6 cellular contexts compared by ENCODE assay signal in the genomic region with DNA sequence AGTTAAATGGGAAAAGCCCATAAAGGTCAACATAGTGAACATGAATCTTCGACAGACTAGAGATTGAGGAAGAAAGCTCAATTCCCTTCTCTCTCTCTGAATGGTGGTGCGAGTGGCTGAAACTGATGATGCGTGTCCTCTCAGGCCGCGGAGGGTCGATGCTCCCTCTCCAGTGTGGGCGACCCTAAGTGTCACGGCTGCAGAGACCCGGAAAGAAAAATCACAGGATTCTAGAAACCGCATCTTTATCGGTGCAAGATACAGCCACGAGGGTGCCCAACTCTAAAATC. TPM values are rescaled to one million over a fixed set of nuclear protein-coding genes. Genes with fewer than 3 reads are reported as not detected.
DNase-seq lines count a peak whose midpoint lies in the region; ATAC-seq and TF ChIP-seq lines count a peak whose summit lies in the region.

No MANE protein-coding gene starts in this region.

- intact Hi-C loops in Calu3 (cut with micrococcal nuclease; ENCODE audit: unreplicated experiment) = no loop called here

- DNase-seq in Calu3 = peak; percentile 18
- peak in 1 of 2 donors; percentile 20 for DNase-seq in foreskin keratinocyte
- DNase-seq in activated CD8-positive, alpha-beta memory T cell treated with anti-CD3 and anti-CD28 coated beads for 24 hours = no peak
- DNase-seq in activated gamma-delta T cell treated with Interleukin-2 at 50 U/mL for 16 hours = no peak

- H3K9me3 ChIP-seq in Loucy (ENCODE audit: insufficient read depth, low read depth, low read length) (no peaks in the 10 kb centered on the region), subcutaneous abdominal adipose tissue (ENCODE audit: control insufficient read depth in 5 of 5, low read length in 5 of 5) (no peaks in the 10 kb centered on the region)

- H3K4me2 ChIP-seq in Loucy (ENCODE audit: low read depth, low read length, poor library complexity, severe bottlenecking) = peak overlapping the region; percentile 73

- no peaks in the 10 kb centered on the region for H3F3A ChIP-seq in Loucy (ENCODE audit: low read depth)

- H3K4me3 Mint-ChIP-seq in Calu3 (ENCODE audit: low read depth, unreplicated experiment) = peak overlapping the region; percentile 88

- H3K4me3 ChIP-seq in Loucy (ENCODE audit: low read length, poor library complexity, severe bottlenecking) = peak overlapping the region; percentile 98
- peak overlapping the region; percentile 92 to 96 (median 95) for H3K4me3 ChIP-seq in subcutaneous abdominal adipose tissue (ENCODE audit: low read depth in 1 of 5, low read length in 5 of 5)

- peak overlapping the region; percentile 92 for H2AFZ ChIP-seq in Loucy (ENCODE audit: low read length)

- TF ChIP-seq CTCF in Calu3 (IDR thresholded peaks at IDR 0.05; ENCODE audit: unreplicated experiment) (no peak), Loucy (conservative IDR thresholded peaks at IDR 0.05; ENCODE audit: low read length) (no peak), foreskin keratinocyte (conservative IDR thresholded peaks at IDR 0.05) (no peak)

- peaks cover 50% of the 10 kb centered on the region for H3K79me2 ChIP-seq in Loucy (ENCODE audit: insufficient read depth, low read length)

- H3K4me1 Mint-ChIP-seq in Calu3 (ENCODE audit: low read depth, unreplicated experiment) = peaks cover 22% of the 10 kb centered on the region

- no peaks in the 10 kb centered on the region for H3K27me3 ChIP-seq in Loucy (ENCODE audit: insufficient read depth, low read length, poor library complexity, severe bottlenecking)
- no peaks in the 10 kb centered on the region for H3K27me3 ChIP-seq in foreskin keratinocyte
- peaks cover 0 to 3% (median 0%) of the 10 kb centered on the region in 5 donors for H3K27me3 ChIP-seq in subcutaneous abdominal adipose tissue (ENCODE audit: control insufficient read depth in 5 of 5, insufficient read depth in 4 of 5, low read length in 5 of 5)

- CTCF ChIA-PET in Calu3 (lab: Charles Lee) = interaction anchor here (1.4 kb wide), 2 partner anchors 9 to 11 kb away, joined by 3 to 4 read pairs; partner anchors contain the start of gene PRMT5

- peak overlapping the region; percentile 96 for H3K27ac ChIP-seq in foreskin keratinocyte
- peak overlapping the region; percentile 99 for H3K27ac ChIP-seq in subcutaneous abdominal adipose tissue (ENCODE audit: low read depth, low read length)

- H3K36me3 Mint-ChIP-seq in Calu3 (ENCODE audit: insufficient read depth, unreplicated experiment) = peaks cover 65% of the 10 kb centered on the region

- H3K9ac ChIP-seq in Loucy (ENCODE audit: low read depth, low read length, poor library complexity, severe bottlenecking) = peak overlapping the region; percentile 87
- peak overlapping the region; percentile 69 to 98 (median 97) for H3K9ac ChIP-seq in subcutaneous abdominal adipose tissue (ENCODE audit: low read length in 5 of 5)

- H3K27ac Mint-ChIP-seq in Calu3 (ENCODE audit: unreplicated experiment) = peak overlapping the region; percentile 100

- no peaks in the 10 kb centered on the region for H3K9me2 ChIP-seq in Loucy (replicated peaks; ENCODE audit: low read depth, low read length)

- peaks cover 17% of the 10 kb centered on the region for H3K4me1 ChIP-seq in Loucy (ENCODE audit: insufficient read depth, low read length, poor library complexity, severe bottlenecking)
- H3K4me1 ChIP-seq in foreskin keratinocyte = peaks cover 10% of the 10 kb centered on the region
- H3K4me1 ChIP-seq in subcutaneous abdominal adipose tissue (ENCODE audit: control insufficient read depth in 5 of 5, insufficient read depth in 5 of 5, low read length in 5 of 5) = peaks cover 6 to 37% (median 26%) of the 10 kb centered on the region in 5 donors

- ATAC-seq in foreskin keratinocyte = no peak

- H3K36me3 ChIP-seq in Loucy (ENCODE audit: insufficient read depth, low read length) (peaks cover 24% of the 10 kb centered on the region; the same call in 1 of the 2 replicates), subcutaneous abdominal adipose tissue (ENCODE audit: control insufficient read depth in 5 of 5, insufficient read depth in 5 of 5, low read length in 5 of 5) (peaks cover 17 to 29% (median 25%) of the 10 kb centered on the region in 5 donors)

- H3K27me3 Mint-ChIP-seq in Calu3 (ENCODE audit: unreplicated experiment) = no peaks in the 10 kb centered on the region

- BruUV-seq in Calu3 (replicated peaks; lab: Mats Ljungman, UMichigan) = TSS peak; percentile 79

- peaks cover 2% of the 10 kb centered on the region for H4K20me1 ChIP-seq in Loucy (ENCODE audit: insufficient read depth, low read length, poor library complexity, severe bottlenecking)

- H3K9me3 Mint-ChIP-seq in Calu3 (ENCODE audit: low read depth, unreplicated experiment) = no peaks in the 10 kb centered on the region

RNA-seq across cellular contexts. Expression of gene RBM23, which starts 0.5 kb away (rescaled TPM):
- 65.3 and 70.9 TPM in 2 replicates for total RNA-seq in Calu3 (2022)
- 42.4 and 47.2 TPM in 2 replicates for total RNA-seq in foreskin keratinocyte
- 27.0 and 32.1 TPM in 2 replicates for polyA plus RNA-seq in foreskin keratinocyte

RNA-seq across cellular contexts. Expression of gene PRMT5, which starts 10.7 kb away (rescaled TPM):
- total RNA-seq in Calu3 (2022) (101 and 113 TPM in 2 replicates), foreskin keratinocyte (177 and 186 TPM in 2 replicates)
- 153 and 160 TPM in 2 replicates for polyA plus RNA-seq in foreskin keratinocyte

RNA-seq across cellular contexts. Expression of gene REM2, which starts 35.4 kb away (rescaled TPM):
- total RNA-seq in Calu3 (2022) = 0.85 and 1.0 TPM in 2 replicates
- total RNA-seq in foreskin keratinocyte = 0.14 TPM in 2 replicates
- 0.11 and 0.18 TPM in 2 replicates for polyA plus RNA-seq in foreskin keratinocyte

RNA-seq across cellular contexts. Expression of gene HAUS4, which starts 38.4 kb away (rescaled TPM):
- total RNA-seq in Calu3 (2022) (30.4 and 32.1 TPM in 2 replicates), foreskin keratinocyte (44.1 and 51.5 TPM in 2 replicates)
- 36.2 and 54.1 TPM in 2 replicates for polyA plus RNA-seq in foreskin keratinocyte

RNA-seq across cellular contexts. Expression of gene LRP10, which starts 46.9 kb away (rescaled TPM):
- total RNA-seq in Calu3 (2022) (112 and 121 TPM in 2 replicates), foreskin keratinocyte (65.2 and 76.2 TPM in 2 replicates)
- polyA plus RNA-seq in foreskin keratinocyte = 56.5 and 58.5 TPM in 2 replicates
